25 cellular contexts compared by ENCODE assay signal in the genomic region with DNA sequence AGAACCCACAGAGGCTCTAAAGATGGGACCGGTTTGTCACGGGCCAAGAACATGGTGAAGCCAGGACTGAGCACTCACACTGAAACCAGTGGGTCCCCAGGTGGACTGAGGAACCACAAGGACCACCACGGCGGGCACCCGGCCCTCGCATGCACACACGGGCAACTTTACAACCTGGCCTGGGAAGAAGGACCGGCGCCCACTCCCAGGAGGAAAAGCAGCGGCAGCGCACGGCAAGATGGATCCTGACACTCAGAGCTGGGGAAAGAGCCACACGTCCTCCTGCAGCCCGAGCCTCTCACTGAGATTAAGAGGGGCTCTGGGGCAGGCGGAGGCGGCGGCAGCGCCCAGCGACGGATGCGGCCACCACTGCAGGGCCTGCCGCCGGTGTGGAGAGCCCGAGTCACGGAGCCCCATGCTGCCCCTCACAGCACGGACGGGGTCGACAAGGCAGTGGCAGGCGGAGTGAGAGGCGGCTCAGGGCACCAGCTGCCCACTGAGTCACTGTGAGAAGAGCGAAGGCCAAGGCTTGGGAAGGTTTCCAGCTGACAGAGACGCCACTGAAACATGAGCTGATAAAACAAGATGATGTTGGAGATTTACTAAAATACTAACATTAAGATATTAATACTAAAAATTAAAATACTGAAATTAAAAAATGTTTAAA.
A peak's percentile ranks its signal among the peaks of the same experiment; 100 is the strongest.
DNase-seq lines count a peak whose midpoint lies in the region; ATAC-seq and TF ChIP-seq lines count a peak whose summit lies in the region.
"Had no signal": no experiment of that assay in that cellular context is flagged by ENCODE, and none has a peak within 500 bp of the region (broad histone marks: within the 10 kb centered on the region; RNA-seq: fewer than 3 reads in every experiment).

No MANE protein-coding gene starts in this region.

- peak overlapping the region; percentile 62 for H3K23ac ChIP-seq in neuronal stem cell (ENCODE audit: low read depth, low read length, poor library complexity)

- H2BK15ac ChIP-seq in neuronal stem cell (ENCODE audit: low read length): no peak overlapping the region

- ATAC-seq in effector memory CD8-positive, alpha-beta T cell (replicated peaks): no peak
- no peak for ATAC-seq in natural killer cell treated with Interleukin-12 subunit alpha and Interleukin-12 subunit beta and Interleukin-15 and Interleukin-18, amount 100 ng/mL, for 72 hours
- ATAC-seq: lower lobe of right lung, upper lobe of right lung had no signal

- WGBS in neuronal stem cell (ENCODE audit: extremely low coverage in 2 of 2, insufficient read length in 2 of 2, insufficient replicate concordance in 1 of 2), 2 donors: no CpG with 5 or more reads among the region's 32 CpGs
- 96% methylated on average over 32 of the region's 32 CpGs for WGBS in smooth muscle cell (ENCODE audit: low lambda C conversion rate)

- intact Hi-C loops in A673 (cut with micrococcal nuclease; ENCODE audit: unreplicated experiment): no loop called here

- no peak overlapping the region for H3K14ac ChIP-seq in neuronal stem cell (ENCODE audit: low read length)

- H3K18ac ChIP-seq in neuronal stem cell (ENCODE audit: low read length): no peak overlapping the region

- POLR2A ChIA-PET in RWPE1 (lab: Yijun Ruan, JAX; ENCODE audit: low non-redundant PET) (no interaction called here), A673 (lab: Charles Lee; ENCODE audit: low non-redundant PET) (interaction anchor here (0.7 kb wide), 1 partner anchor 44 kb away, joined by 3 read pairs; no protein-coding TSS in a partner anchor)

- H3K27ac ChIP-seq in BLaER1 treated with 17β-estradiol and CSF1 and Interleukin-3, amounts not matched to agents 10 nM and 100 nM: no peak overlapping the region
- H3K27ac ChIP-seq in RWPE1 (peak overlapping the region; percentile 83), neuronal stem cell (replicated peaks; ENCODE audit: low read length) (no peak overlapping the region), A673 (ENCODE audit: low read depth, low read length, poor library complexity, severe bottlenecking) (no peak overlapping the region), Karpas-422 (ENCODE audit: low read length) (no peak overlapping the region), smooth muscle cell (ENCODE audit: low read depth) (no peak overlapping the region)
- H3K27ac ChIP-seq: colonic mucosa, lower lobe of right lung, upper lobe of right lung, WERI-Rb-1 had no signal

- peaks cover 100% of the 10 kb centered on the region in 11 experiments for H4K20me1 ChIP-seq in BLaER1 treated with 17β-estradiol and CSF1 and Interleukin-3, amounts not matched to agents 10 nM and 100 nM
- H4K20me1 ChIP-seq in Karpas-422 (ENCODE audit: insufficient read depth, low read depth, low read length) (peaks cover 78% of the 10 kb centered on the region), smooth muscle cell (ENCODE audit: low read depth) (peaks cover 100% of the 10 kb centered on the region)

- peaks cover 19% of the 10 kb centered on the region for H3F3A ChIP-seq in smooth muscle cell (ENCODE audit: low read depth)

- TF ChIP-seq CTCF in RWPE1 (conservative IDR thresholded peaks at IDR 0.05; ENCODE audit: low read depth) (no peak), A673 (conservative IDR thresholded peaks at IDR 0.05; ENCODE audit: low read depth, low read length) (no peak), smooth muscle cell (IDR thresholded peaks at IDR 0.05; ENCODE audit: borderline replicate concordance, insufficient read depth, poor library complexity, severe bottlenecking) (no peak)

- H4K8ac ChIP-seq in neuronal stem cell (ENCODE audit: low read depth, low read length): no peak overlapping the region

- H2BK5ac ChIP-seq in neuronal stem cell (ENCODE audit: low read length): no peak overlapping the region

- no TSS peak for BruUV-seq in A673 (replicated peaks; lab: Mats Ljungman, UMichigan)

- no peak for DNase-seq in RWPE1 (ENCODE audit: low spot score)
- no peak for DNase-seq in effector memory CD8-positive, alpha-beta T cell
- DNase-seq in neuronal stem cell (ENCODE audit: low spot score): no peak
- DNase-seq in A673 (ENCODE audit: low spot score): no peak
- no peak for DNase-seq in natural killer cell treated with Interleukin-12 subunit alpha and Interleukin-12 subunit beta and Interleukin-15 and Interleukin-18, amount 100 ng/mL, for 72 hours (ENCODE audit: low spot score)
- no peak for DNase-seq in Karpas-422
- no peak for DNase-seq in smooth muscle cell (lab: John Stamatoyannopoulos, UW; ENCODE audit: unreplicated experiment)
- DNase-seq: activated CD4-positive, alpha-beta T cell treated with anti-CD3 and anti-CD28 coated beads, Interleukin-2, amount 50 U/mL, for 4 hours; activated CD8-positive, alpha-beta memory T cell treated with anti-CD3 and anti-CD28 coated beads, Interleukin-2, amount 50 U/mL, for 4 hours; BE2C; colonic mucosa; COR-L47; DMS79 treated with DMSO at 0.1 percent for 48 hours; esophagus squamous epithelium; lower lobe of right lung; NCI-H1092 treated with DMSO at 0.1 percent for 48 hours; NCI-H187 treated with DMSO at 0.1 percent for 48 hours; NCI-H226; NCI-H774; SK-N-SH; upper lobe of right lung; WERI-Rb-1 had no signal

- H3K36me3 ChIP-seq in BLaER1 treated with 17β-estradiol and CSF1 and Interleukin-3, amounts not matched to agents 10 nM and 100 nM: peaks cover 29 to 65% (median 57%) of the 10 kb centered on the region in 11 experiments
- H3K36me3 ChIP-seq in neuronal stem cell (replicated peaks in 1 of 2; ENCODE audit: control insufficient read depth in 2 of 2, insufficient read depth in 2 of 2, low read length in 2 of 2) (peaks cover 0 to 43% of the 10 kb centered on the region in 2 donors), A673 (ENCODE audit: insufficient read depth, low read length, poor library complexity, severe bottlenecking) (no peaks in the 10 kb centered on the region), Karpas-422 (ENCODE audit: insufficient read depth, low read length) (no peaks in the 10 kb centered on the region), smooth muscle cell (ENCODE audit: low read depth) (no peaks in the 10 kb centered on the region)
- H3K36me3 ChIP-seq: colonic mucosa, WERI-Rb-1 had no signal

- no peak overlapping the region for H2AK5ac ChIP-seq in neuronal stem cell (ENCODE audit: low read depth, low read length)

- no peak overlapping the region for H3K4me3 Mint-ChIP-seq in effector memory CD8-positive, alpha-beta T cell
- H3K4me3 Mint-ChIP-seq in natural killer cell treated with Interleukin-12 subunit alpha and Interleukin-12 subunit beta and Interleukin-15 and Interleukin-18, amount 100 ng/mL, for 72 hours: no peak overlapping the region
- H3K4me3 Mint-ChIP-seq: T-helper 2 cell treated with Interferon-gamma antibody and Interleukin-4, amounts not matched to agents 5 μg/mL and 100 μg/mL, for 36 hours had no signal

- CTCF ChIA-PET in RWPE1 (lab: Yijun Ruan, JAX) (interaction anchor here (0.6 kb wide), 1 partner anchor 503 kb away, joined by 4 read pairs; no protein-coding TSS in a partner anchor), A673 (lab: Charles Lee) (no interaction called here)

- H3K27me3 ChIP-seq in BLaER1 treated with 17β-estradiol and CSF1 and Interleukin-3, amounts not matched to agents 10 nM and 100 nM: no peaks in the 10 kb centered on the region
- H3K27me3 ChIP-seq in neuronal stem cell (ENCODE audit: control insufficient read depth in 3 of 3, insufficient read depth in 3 of 3, low read depth in 1 of 3, low read length in 3 of 3) (no peaks in the 10 kb centered on the region), A673 (replicated peaks; ENCODE audit: insufficient read depth, low read depth, low read length, poor library complexity) (no peaks in the 10 kb centered on the region), Karpas-422 (ENCODE audit: low read length) (no peaks in the 10 kb centered on the region), smooth muscle cell (ENCODE audit: low read depth) (no peaks in the 10 kb centered on the region)
- H3K27me3 ChIP-seq: BE2C, colonic mucosa, esophagus squamous epithelium, upper lobe of right lung had no signal

- no peaks in the 10 kb centered on the region for H3K9me3 Mint-ChIP-seq in effector memory CD8-positive, alpha-beta T cell
- H3K9me3 Mint-ChIP-seq in natural killer cell treated with Interleukin-12 subunit alpha and Interleukin-12 subunit beta and Interleukin-15 and Interleukin-18, amount 100 ng/mL, for 72 hours: no peaks in the 10 kb centered on the region
- H3K9me3 Mint-ChIP-seq: T-helper 2 cell treated with Interferon-gamma antibody and Interleukin-4, amounts not matched to agents 5 μg/mL and 100 μg/mL, for 36 hours had no signal

- H2BK12ac ChIP-seq in neuronal stem cell (ENCODE audit: low read length): no peak overlapping the region

- no peak overlapping the region for H3K4ac ChIP-seq in neuronal stem cell (ENCODE audit: low read length)

- H3K9me2 ChIP-seq in Karpas-422 (replicated peaks; ENCODE audit: insufficient read depth, low read length): no peaks in the 10 kb centered on the region
- H3K9me2 ChIP-seq: SK-N-SH had no signal

- peaks cover 15% of the 10 kb centered on the region for H3K36me3 Mint-ChIP-seq in effector memory CD8-positive, alpha-beta T cell (ENCODE audit: insufficient read depth)
- H3K36me3 Mint-ChIP-seq in natural killer cell treated with Interleukin-12 subunit alpha and Interleukin-12 subunit beta and Interleukin-15 and Interleukin-18, amount 100 ng/mL, for 72 hours: peaks cover 4% of the 10 kb centered on the region

- H3K4me1 ChIP-seq in BLaER1 treated with 17β-estradiol and CSF1 and Interleukin-3, amounts not matched to agents 10 nM and 100 nM: peaks cover 79 to 88% (median 87%) of the 10 kb centered on the region in 10 experiments
- H3K4me1 ChIP-seq in neuronal stem cell (ENCODE audit: control insufficient read depth in 2 of 2, insufficient read depth in 1 of 2, low read depth in 1 of 2, low read length in 2 of 2): peaks cover 0 to 25% of the 10 kb centered on the region in 2 donors
- H3K4me1 ChIP-seq in A673 (ENCODE audit: insufficient read depth, low read length, poor library complexity, severe bottlenecking): no peaks in the 10 kb centered on the region
- H3K4me1 ChIP-seq in Karpas-422 (ENCODE audit: low read length): no peaks in the 10 kb centered on the region
- peaks cover 14% of the 10 kb centered on the region for H3K4me1 ChIP-seq in smooth muscle cell (ENCODE audit: low read depth)
- H3K4me1 ChIP-seq: BE2C, colonic mucosa had no signal

- H2BK120ac ChIP-seq in neuronal stem cell (ENCODE audit: low read depth, low read length): no peak overlapping the region

- no peaks in the 10 kb centered on the region for H3K27me3 Mint-ChIP-seq in effector memory CD8-positive, alpha-beta T cell
- no peaks in the 10 kb centered on the region for H3K27me3 Mint-ChIP-seq in natural killer cell treated with Interleukin-12 subunit alpha and Interleukin-12 subunit beta and Interleukin-15 and Interleukin-18, amount 100 ng/mL, for 72 hours
- H3K27me3 Mint-ChIP-seq: progenitor cell of endocrine pancreas had no signal

- H3K27ac Mint-ChIP-seq in effector memory CD8-positive, alpha-beta T cell: peak overlapping the region; percentile 54 to 87
- H3K27ac Mint-ChIP-seq in natural killer cell treated with Interleukin-12 subunit alpha and Interleukin-12 subunit beta and Interleukin-15 and Interleukin-18, amount 100 ng/mL, for 72 hours: no peak overlapping the region
- H3K27ac Mint-ChIP-seq: T-helper 2 cell treated with Interferon-gamma antibody and Interleukin-4, amounts not matched to agents 5 μg/mL and 100 μg/mL, for 36 hours had no signal

- no peak overlapping the region for H3K9ac ChIP-seq in BLaER1 treated with 17β-estradiol and CSF1 and Interleukin-3, amounts not matched to agents 10 nM and 100 nM
- H3K9ac ChIP-seq in neuronal stem cell (ENCODE audit: low read depth, low read length, poor library complexity): peak overlapping the region; percentile 65
- no peak overlapping the region for H3K9ac ChIP-seq in Karpas-422 (ENCODE audit: low read length)
- no peak overlapping the region for H3K9ac ChIP-seq in smooth muscle cell (ENCODE audit: low read depth)
- H3K9ac ChIP-seq: SK-N-SH had no signal

- peaks cover 12 to 16% (median 14%) of the 10 kb centered on the region in 11 experiments for H3K9me3 ChIP-seq in BLaER1 treated with 17β-estradiol and CSF1 and Interleukin-3, amounts not matched to agents 10 nM and 100 nM (replicated peaks in 1 of 11)
- H3K9me3 ChIP-seq in neuronal stem cell (replicated peaks in 1 of 2; ENCODE audit: control insufficient read depth in 2 of 2, insufficient read depth in 1 of 2, low read depth in 1 of 2, low read length in 2 of 2) (peaks cover 1 to 8% of the 10 kb centered on the region in 2 donors), A673 (ENCODE audit: low read depth, low read length, poor library complexity, severe bottlenecking) (no peaks in the 10 kb centered on the region), Karpas-422 (ENCODE audit: low read length) (no peaks in the 10 kb centered on the region; the same call in 1 of the 2 replicates), smooth muscle cell (replicated peaks; ENCODE audit: low read depth) (no peaks in the 10 kb centered on the region)
- H3K9me3 ChIP-seq: BE2C, colonic mucosa, lower lobe of right lung, SK-N-SH had no signal

- no peak overlapping the region for H4K91ac ChIP-seq in neuronal stem cell (ENCODE audit: low read depth, low read length, poor library complexity)

- peaks cover 75 to 78% of the 10 kb centered on the region in 2 donors for H3K4me1 Mint-ChIP-seq in effector memory CD8-positive, alpha-beta T cell (ENCODE audit: low read depth in 2 of 2)
- H3K4me1 Mint-ChIP-seq in natural killer cell treated with Interleukin-12 subunit alpha and Interleukin-12 subunit beta and Interleukin-15 and Interleukin-18, amount 100 ng/mL, for 72 hours (ENCODE audit: low read depth in 2 of 2): peaks cover 58 to 70% of the 10 kb centered on the region in 2 donors

- H2AFZ ChIP-seq in neuronal stem cell (ENCODE audit: low read length): no peak overlapping the region
- H2AFZ ChIP-seq in Karpas-422 (ENCODE audit: low read length): no peak overlapping the region
- no peak overlapping the region for H2AFZ ChIP-seq in smooth muscle cell (ENCODE audit: low read depth)

- H3K4me2 ChIP-seq in BLaER1 treated with 17β-estradiol and CSF1 and Interleukin-3, amounts not matched to agents 10 nM and 100 nM: peak overlapping the region in 7 of 11 experiments; percentile 3 to 78 (median 69); a peak in 8 of 22 replicates
- H3K4me2 ChIP-seq in neuronal stem cell (ENCODE audit: insufficient read depth, low read length, poor library complexity, severe bottlenecking) (no peak overlapping the region), Karpas-422 (ENCODE audit: low read depth, low read length, poor library complexity, severe bottlenecking) (no peak overlapping the region), smooth muscle cell (no peak overlapping the region)
- H3K4me2 ChIP-seq: SK-N-SH had no signal

- peaks cover 50% of the 10 kb centered on the region for H3K79me1 ChIP-seq in neuronal stem cell (ENCODE audit: low read depth, low read length)

- no peak overlapping the region for H3K4me3 ChIP-seq in BLaER1 treated with 17β-estradiol and CSF1 and Interleukin-3, amounts not matched to agents 10 nM and 100 nM
- H3K4me3 ChIP-seq in neuronal stem cell (ENCODE audit: low read length in 2 of 2): peak overlapping the region in 1 of 2 donors; percentile 37
- H3K4me3 ChIP-seq in A673 (ENCODE audit: low read depth, low read length, poor library complexity, severe bottlenecking): no peak overlapping the region
- no peak overlapping the region for H3K4me3 ChIP-seq in Karpas-422 (ENCODE audit: low read length)
- H3K4me3 ChIP-seq in smooth muscle cell: no peak overlapping the region
- H3K4me3 ChIP-seq: colonic mucosa, esophagus squamous epithelium, lower lobe of right lung, upper lobe of right lung had no signal

- H3K79me2 ChIP-seq in Karpas-422 (ENCODE audit: low read length) (peaks cover 89% of the 10 kb centered on the region), smooth muscle cell (ENCODE audit: low read depth) (peaks cover 100% of the 10 kb centered on the region)

Comparison
In these comparisons a context has a peak if more than half of its experiments do, and no peak if none do; other contexts are left out.
1. H3K4me2 ChIP-seq: peak in BLaER1 treated with 17β-estradiol and CSF1 and Interleukin-3, amounts not matched to agents 10 nM and 100 nM (7 of 11); none in neuronal stem cell (single experiment), Karpas-422 (single experiment) and smooth muscle cell (single experiment).
2. H3K27ac Mint-ChIP-seq: peak in effector memory CD8-positive, alpha-beta T cell (2 of 2); none in natural killer cell treated with Interleukin-12 subunit alpha and Interleukin-12 subunit beta and Interleukin-15 and Interleukin-18, amount 100 ng/mL, for 72 hours (0 of 2).